ENCODE assay signal across 21 cellular contexts in genomic region chr4:8525383-8526120, GRCh38. TPM values are rescaled to one million over a fixed set of nuclear protein-coding genes. Genes with fewer than 3 reads are reported as not detected.
DNase-seq lines count a peak whose midpoint lies in the region; ATAC-seq and TF ChIP-seq lines count a peak whose summit lies in the region.
"Had no signal": no experiment of that assay in that cellular context is flagged by ENCODE, and none has a peak within 500 bp of the region (broad histone marks: within the 10 kb centered on the region; RNA-seq: fewer than 3 reads in every experiment).

No MANE protein-coding gene starts in this region.

- H3K9me3 ChIP-seq in SJSA1 (replicated peaks) (peaks cover 4% of the 10 kb centered on the region; the same call in 1 of the 2 replicates), sigmoid colon (peaks cover 0 to 6% (median 0%) of the 10 kb centered on the region in 4 donors)

- H3K36me3 ChIP-seq in SJSA1 (no peaks in the 10 kb centered on the region), sigmoid colon (no peaks in the 10 kb centered on the region)

- H3K4me3 Mint-ChIP-seq in MCF 10A (ENCODE audit: unreplicated experiment): no peak overlapping the region
- H3K4me3 Mint-ChIP-seq: activated CD4-positive, alpha-beta T cell treated with anti-CD3 and anti-CD28 coated beads, Interleukin-2, amount 10 ng/mL, durations not matched to agents 7 days and 5 days; CD4-positive, alpha-beta memory T cell; H9; natural killer cell had no signal

- peak; percentile 86 for DNase-seq in EH (ENCODE audit: low read depth)
- peak; percentile 92 to 94 for DNase-seq in SJSA1 (ENCODE audit: low read depth in 1 of 2, low spot score in 2 of 2)
- peak; percentile 23 for DNase-seq in kidney glomerular epithelial cell (lab: John Stamatoyannopoulos, UW)
- DNase-seq in sigmoid colon: peak; percentile 43
- DNase-seq in SW480 (ENCODE audit: low spot score): no peak
- no peak for DNase-seq in MCF 10A (ENCODE audit: unreplicated experiment)
- DNase-seq: activated CD4-positive, alpha-beta T cell treated with anti-CD3 and anti-CD28 coated beads, Interleukin-2, amount 10 ng/mL, durations not matched to agents 7 days and 5 days; activated T-cell treated with anti-CD3 and anti-CD28 coated beads for 4 hours; CD4-positive, alpha-beta memory T cell; effector CD8-positive, alpha-beta T cell; foreskin keratinocyte; H9; natural killer cell; NCI-H1092 treated with DMSO at 0.1 percent for 48 hours; NCI-H2171 treated with DMSO at 0.1 percent for 48 hours; NK-92 treated with Interleukin-12 subunit alpha and Interleukin-12 subunit beta, amount 100 ng/mL, for 24 hours had no signal

- no peak for TF ChIP-seq EP300 in sigmoid colon (IDR thresholded peaks at IDR 0.05)

- ATAC-seq in HG02885 (IDR thresholded peaks at IDR 0.05; ENCODE audit: poor library complexity, unreplicated experiment): no peak
- no peak for ATAC-seq in HG02973 (IDR thresholded peaks at IDR 0.05; ENCODE audit: unreplicated experiment)
- ATAC-seq: activated naive CD4-positive, alpha-beta T cell treated with anti-CD3 and anti-CD28 coated beads, Interleukin-2, amount 50 U/mL, for 72 hours; foreskin keratinocyte; natural killer cell had no signal

- no peak overlapping the region for H3K27ac Mint-ChIP-seq in MCF 10A (ENCODE audit: low read depth, unreplicated experiment)
- H3K27ac Mint-ChIP-seq: activated CD4-positive, alpha-beta T cell treated with anti-CD3 and anti-CD28 coated beads, Interleukin-2, amount 10 ng/mL, durations not matched to agents 7 days and 5 days; activated naive CD4-positive, alpha-beta T cell treated with anti-CD3 and anti-CD28 coated beads, Interleukin-2, amount 50 U/mL, for 72 hours; CD4-positive, alpha-beta memory T cell; natural killer cell had no signal

- peaks cover 11% of the 10 kb centered on the region for H3K27me3 Mint-ChIP-seq in MCF 10A (ENCODE audit: insufficient read depth, unreplicated experiment)
- H3K27me3 Mint-ChIP-seq: activated CD4-positive, alpha-beta T cell treated with anti-CD3 and anti-CD28 coated beads, Interleukin-2, amount 10 ng/mL, durations not matched to agents 7 days and 5 days; CD4-positive, alpha-beta memory T cell had no signal

- CTCF ChIA-PET in MCF 10A (lab: Yijun Ruan, JAX): interaction anchor here (0.7 kb wide), 1 partner anchor 252 kb away, joined by 3 read pairs; no protein-coding TSS in a partner anchor

- TF ChIP-seq CTCF in sigmoid colon (IDR thresholded peaks at IDR 0.05) (no peak), MCF 10A (IDR thresholded peaks at IDR 0.05; ENCODE audit: unreplicated experiment) (no peak)

- H3K4me3 ChIP-seq in SJSA1 (no peak overlapping the region), sigmoid colon (no peak overlapping the region)

- H3K4me1 Mint-ChIP-seq in MCF 10A (ENCODE audit: insufficient read depth, unreplicated experiment): no peaks in the 10 kb centered on the region
- H3K4me1 Mint-ChIP-seq: activated CD4-positive, alpha-beta T cell treated with anti-CD3 and anti-CD28 coated beads, Interleukin-2, amount 10 ng/mL, durations not matched to agents 7 days and 5 days; CD4-positive, alpha-beta memory T cell; natural killer cell had no signal

- POLR2A ChIA-PET in MCF 10A (lab: Yijun Ruan, JAX): no interaction called here

- peak overlapping the region; percentile 98 for H3K27ac ChIP-seq in SJSA1
- no peak overlapping the region for H3K27ac ChIP-seq in sigmoid colon
- H3K27ac ChIP-seq: foreskin keratinocyte had no signal

- H3K27me3 ChIP-seq in SJSA1 (replicated peaks) (no peaks in the 10 kb centered on the region), sigmoid colon (no peaks in the 10 kb centered on the region)
- H3K27me3 ChIP-seq: foreskin keratinocyte had no signal

- intact Hi-C loops in sigmoid colon (cut with DNase I) (no loop called here), MCF 10A (cut with micrococcal nuclease) (no loop called here)

- TF ChIP-seq POLR2A in sigmoid colon (IDR thresholded peaks at IDR 0.05): no peak

- H3K4me1 ChIP-seq in SJSA1 (replicated peaks) (peaks cover 49% of the 10 kb centered on the region), sigmoid colon (no peaks in the 10 kb centered on the region)
- H3K4me1 ChIP-seq: foreskin keratinocyte had no signal

- WGBS in sigmoid colon, 2 donors: 77 to 78% methylated on average over 16 of the region's 16 CpGs

- H3K9me3 Mint-ChIP-seq in MCF 10A (ENCODE audit: unreplicated experiment): peaks cover 1% of the 10 kb centered on the region
- H3K9me3 Mint-ChIP-seq: activated CD4-positive, alpha-beta T cell treated with anti-CD3 and anti-CD28 coated beads, Interleukin-2, amount 10 ng/mL, durations not matched to agents 7 days and 5 days; activated naive CD4-positive, alpha-beta T cell treated with anti-CD3 and anti-CD28 coated beads, Interleukin-2, amount 50 U/mL, for 72 hours; natural killer cell had no signal

- BruUV-seq in MCF 10A (replicated peaks; lab: Mats Ljungman, UMichigan): no TSS peak

- no peaks in the 10 kb centered on the region for H3K36me3 Mint-ChIP-seq in MCF 10A (ENCODE audit: insufficient read depth, unreplicated experiment)
- H3K36me3 Mint-ChIP-seq: activated naive CD4-positive, alpha-beta T cell treated with anti-CD3 and anti-CD28 coated beads, Interleukin-2, amount 50 U/mL, for 72 hours; CD4-positive, alpha-beta memory T cell; natural killer cell had no signal

RNA-seq across cellular contexts. Expression of gene GPR78, which starts 54.6 kb away (rescaled TPM):
- total RNA-seq in SJSA1 (2014; rRNA removed; shearing (Covaris generic)): 1.5 and 4.6 TPM in 2 replicates
- under 1 TPM in 1 of 4 donors, not detected in 3; 0.28 TPM for total RNA-seq in sigmoid colon
- under 1 TPM in 1 of 3 donors, not detected in 2; 0.04 TPM for polyA plus RNA-seq in sigmoid colon
- not detected in 2 replicates for total RNA-seq in MCF 10A (2022)
- total RNA-seq: activated CD4-positive, alpha-beta T cell treated with anti-CD3 and anti-CD28 coated beads, Interleukin-2, amount 10 ng/mL, durations not matched to agents 7 days and 5 days; CD4-positive, alpha-beta memory T cell; Daoy; foreskin keratinocyte; lower leg skin; natural killer cell had no signal
- polyA plus RNA-seq: CD4-positive, alpha-beta memory T cell; foreskin keratinocyte had no signal

Comparison
In these comparisons a context has a peak if more than half of its experiments do, and no peak if none do; other contexts are left out.
1. DNase-seq: peak in EH (single experiment), SJSA1 (2 of 2), kidney glomerular epithelial cell (single experiment) and sigmoid colon (single experiment); none in SW480 (single experiment) and MCF 10A (single experiment).